19 cellular contexts compared by ENCODE assay signal in genomic region chr7:128215739-128216138, GRCh38. TPM values are rescaled to one million over a fixed set of nuclear protein-coding genes. Genes with fewer than 3 reads are reported as not detected.
DNase-seq lines count a peak whose midpoint lies in the region; ATAC-seq and TF ChIP-seq lines count a peak whose summit lies in the region.
"Had no signal": no experiment of that assay in that cellular context is flagged by ENCODE, and none has a peak within 500 bp of the region (broad histone marks: within the 10 kb centered on the region; RNA-seq: fewer than 3 reads in every experiment).

No MANE protein-coding gene starts in this region.

- H3K36me3 ChIP-seq in RWPE2 (ENCODE audit: low read depth) (no peaks in the 10 kb centered on the region), skeletal muscle satellite cell (ENCODE audit: insufficient read depth, low read length) (no peaks in the 10 kb centered on the region)
- H3K36me3 ChIP-seq: SJCRH30, tibial nerve had no signal

- ATAC-seq in RWPE2 (ENCODE audit: low read depth): no peak
- ATAC-seq in HG02870 (IDR thresholded peaks at IDR 0.05; ENCODE audit: unreplicated experiment): no peak
- ATAC-seq: activated CD4-positive, alpha-beta T cell treated with anti-CD3 and anti-CD28 coated beads for 36 hours; right cardiac atrium had no signal

- peak overlapping the region; percentile 69 for H3K27ac ChIP-seq in RWPE2 (ENCODE audit: poor library complexity, severe bottlenecking)
- H3K27ac ChIP-seq: SJCRH30, tibial nerve had no signal

- H3K9me3 ChIP-seq in RWPE2 (ENCODE audit: severe bottlenecking) (no peaks in the 10 kb centered on the region), skeletal muscle satellite cell (replicated peaks; ENCODE audit: low read length) (no peaks in the 10 kb centered on the region)
- H3K9me3 ChIP-seq: SJCRH30, tibial nerve had no signal

- H3K4me3 ChIP-seq in RWPE2 (ENCODE audit: severe bottlenecking) (no peak overlapping the region), skeletal muscle satellite cell (ENCODE audit: low read length) (peak overlapping the region; percentile 7)
- H3K4me3 ChIP-seq: SJCRH30, tibial nerve had no signal

- H3K4me1 ChIP-seq in RWPE2 (ENCODE audit: insufficient read depth, poor library complexity, severe bottlenecking) (peaks cover 5% of the 10 kb centered on the region), skeletal muscle satellite cell (ENCODE audit: control insufficient read depth, insufficient read depth, low read length) (peaks cover 57% of the 10 kb centered on the region)

- H3K27me3 ChIP-seq in RWPE2 (ENCODE audit: insufficient read depth, poor library complexity, severe bottlenecking) (no peaks in the 10 kb centered on the region), skeletal muscle satellite cell (ENCODE audit: control insufficient read depth, insufficient read depth, low read length) (no peaks in the 10 kb centered on the region)

- peak; percentile 47 for DNase-seq in activated effector memory CD4-positive, alpha-beta T cell treated with anti-CD3 and anti-CD28 coated beads, Interleukin-2, amount 50 U/mL, for 16 hours
- DNase-seq in activated effector memory CD4-positive, alpha-beta T cell treated with Interleukin-2 at 50 U/mL for 16 hours: no peak
- DNase-seq in RWPE2 (ENCODE audit: low spot score) (no peak), fibroblast of peridontal ligament (ENCODE audit: extremely low read depth) (peak; percentile 77), NCI-H146 (lab: John Stamatoyannopoulos, UW) (no peak), HT-29 (ENCODE audit: low spot score) (no peak)
- DNase-seq: activated CD4-positive, alpha-beta T cell treated with anti-CD3 and anti-CD28 coated beads for 36 hours; central memory CD4-positive, alpha-beta T cell; KBM-7; NCI-H1417; right cardiac atrium; stimulated activated CD4-positive, alpha-beta T cell treated with anti-CD3 and anti-CD28 coated beads, Interleukin-2, amount 100 ng/mL, for 24 hours; stimulated activated CD8-positive, alpha-beta memory T cell treated with anti-CD3 and anti-CD28 coated beads, Interleukin-4, amount 100 ng/mL, for 48 hours; T-helper 9 cell had no signal

- no peak for TF ChIP-seq CTCF in RWPE2 (IDR thresholded peaks at IDR 0.05; ENCODE audit: poor library complexity, severe bottlenecking)

- H3K4me2 ChIP-seq in skeletal muscle satellite cell (ENCODE audit: low read length): peak overlapping the region; percentile 2

- peak overlapping the region; percentile 78 for H3K9ac ChIP-seq in skeletal muscle satellite cell (ENCODE audit: low read depth, low read length)

RNA-seq across cellular contexts. Expression of gene LEP, which starts 25.3 kb away (rescaled TPM):
- total RNA-seq in skeletal muscle satellite cell (2012; rRNA removed): 0.66 TPM in 1 of 2 replicates, not detected in the other
- total RNA-seq in HT-29 (2014; rRNA removed; shearing (Covaris generic)): not detected in 2 replicates
- total RNA-seq: A172; activated CD4-positive, alpha-beta T cell treated with anti-CD3 and anti-CD28 coated beads for 36 hours; SJCRH30 had no signal

Comparison
In these comparisons a context has a peak if more than half of its experiments do, and no peak if none do; other contexts are left out.
1. DNase-seq: peak in activated effector memory CD4-positive, alpha-beta T cell treated with anti-CD3 and anti-CD28 coated beads, Interleukin-2, amount 50 U/mL, for 16 hours (single experiment) and fibroblast of peridontal ligament (single experiment); none in activated effector memory CD4-positive, alpha-beta T cell treated with Interleukin-2 at 50 U/mL for 16 hours (single experiment), RWPE2 (single experiment), NCI-H146 (single experiment) and HT-29 (single experiment).